Comparison of ENCODE assay signal across 8 cellular contexts in the genomic region with DNA sequence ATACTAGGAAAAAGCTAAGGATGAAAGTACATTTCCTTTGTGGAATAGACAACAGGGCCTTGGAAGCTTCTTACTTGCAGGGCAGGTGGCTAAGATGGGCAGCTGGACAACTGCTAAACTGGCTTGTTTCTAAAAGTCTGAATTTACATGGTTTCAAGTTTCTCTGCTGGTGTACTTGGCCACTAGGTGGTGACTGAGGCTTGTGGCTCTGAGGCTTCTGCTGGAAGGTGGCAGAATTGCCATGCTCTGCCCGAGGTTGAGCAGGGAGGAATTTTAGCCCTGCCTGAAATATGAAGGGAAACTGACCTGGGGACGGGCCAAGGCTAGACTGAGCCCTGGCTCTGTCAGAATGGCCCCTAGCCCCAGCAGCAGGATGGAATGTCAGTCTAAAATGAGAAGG. TPM values are rescaled to one million over a fixed set of nuclear protein-coding genes. Genes with fewer than 3 reads are reported as not detected.
DNase-seq lines count a peak whose midpoint lies in the region; ATAC-seq and TF ChIP-seq lines count a peak whose summit lies in the region.
"Not testable (repeated sequence)": the region's sequence is repeated elsewhere in the genome, so short reads cannot be mapped to it uniquely, and the experiment has no call there.

No MANE protein-coding gene starts in this region.

- H3K4me3 ChIP-seq in OCI-LY1 (ENCODE audit: low read depth, low read length, poor library complexity, severe bottlenecking) = not testable (repeated sequence)

- H3K27ac Mint-ChIP-seq in endothelial cell (ENCODE audit: unreplicated experiment) = not testable (repeated sequence)

- ATAC-seq in GM21576 (IDR thresholded peaks at IDR 0.05; ENCODE audit: unreplicated experiment) = peak; percentile 66

- peak; percentile 38; the same call in 1 of the 2 replicates for TF ChIP-seq CTCF in LNCAP (IDR thresholded peaks at IDR 0.05)
- TF ChIP-seq CTCF in OCI-LY1 (IDR thresholded peaks at IDR 0.05; ENCODE audit: low read length) = peak; percentile 56
- TF ChIP-seq CTCF in endothelial cell (IDR thresholded peaks at IDR 0.05; ENCODE audit: unreplicated experiment) = peak; percentile 36

- not testable (repeated sequence) for H4K20me1 ChIP-seq in OCI-LY1 (ENCODE audit: insufficient read depth, low read length)

- H3K79me2 ChIP-seq in OCI-LY1 (ENCODE audit: insufficient read depth, low read length) = not testable (repeated sequence)

- H3K9ac ChIP-seq in OCI-LY1 (ENCODE audit: low read length) = not testable (repeated sequence)

- H2AFZ ChIP-seq in OCI-LY1 (ENCODE audit: low read length) = not testable (repeated sequence)

- H3K9me3 ChIP-seq in OCI-LY1 (ENCODE audit: low read length) = not testable (repeated sequence)

- not testable (repeated sequence) for H3K27ac ChIP-seq in OCI-LY1 (ENCODE audit: low read depth, low read length, poor library complexity, severe bottlenecking)

- not testable (repeated sequence) for H3K27me3 ChIP-seq in OCI-LY1 (ENCODE audit: insufficient read depth, low read length)

- not testable (repeated sequence) for H3K4me1 ChIP-seq in OCI-LY1 (ENCODE audit: insufficient read depth, low read length, severe bottlenecking)

- not testable (repeated sequence) for H3K9me3 Mint-ChIP-seq in endothelial cell (ENCODE audit: unreplicated experiment)

- H3K4me2 ChIP-seq in OCI-LY1 (ENCODE audit: low read length) = not testable (repeated sequence)

- DNase-seq in DMS153 (lab: John Stamatoyannopoulos, UW) (peak; percentile 50), endothelial cell (ENCODE audit: low spot score) (peak; percentile 68), mesenteric fat pad (ENCODE audit: low spot score) (peak; percentile 90)
- DNase-seq in activated CD8-positive, alpha-beta memory T cell treated with anti-CD3 and anti-CD28 coated beads, Interleukin-2, amount 50 U/mL, for 24 hours (ENCODE audit: extremely low read depth) = peak; percentile 38
- DNase-seq in stimulated activated CD8-positive, alpha-beta memory T cell treated with anti-CD3 and anti-CD28 coated beads, Interleukin-12 subunit alpha, Interleukin-12 subunit beta, amount 100 ng/mL, for 1 hour (ENCODE audit: low read depth) = peak; percentile 42

- not testable (repeated sequence) for H3K9me2 ChIP-seq in OCI-LY1 (ENCODE audit: low read depth, low read length)

- H3K36me3 ChIP-seq in OCI-LY1 (ENCODE audit: insufficient read depth, low read length) = not testable (repeated sequence)

- H3K36me3 Mint-ChIP-seq in endothelial cell (ENCODE audit: low read depth, unreplicated experiment) = not testable (repeated sequence)

- H3K4me1 Mint-ChIP-seq in endothelial cell (ENCODE audit: unreplicated experiment) = not testable (repeated sequence)

- H3K4me3 Mint-ChIP-seq in endothelial cell (ENCODE audit: unreplicated experiment) = not testable (repeated sequence)

- not testable (repeated sequence) for H3F3A ChIP-seq in OCI-LY1 (ENCODE audit: insufficient read depth, low read length)

- H3K27me3 Mint-ChIP-seq in endothelial cell (ENCODE audit: unreplicated experiment) = not testable (repeated sequence)

RNA-seq across cellular contexts. Expression of gene ZP3, which starts 13.1 kb away (rescaled TPM):
- 105 TPM for total RNA-seq in endothelial cell (ENCODE audit: unreplicated experiment)
- 0.87 TPM for total RNA-seq in mesenteric fat pad

RNA-seq across cellular contexts. Expression of gene DTX2, which starts 23.6 kb away (rescaled TPM):
- total RNA-seq in endothelial cell (ENCODE audit: unreplicated experiment) (35.4 TPM), mesenteric fat pad (35.0 TPM)

RNA-seq across cellular contexts. Expression of gene SSC4D, which starts 28.4 kb away (rescaled TPM):
- total RNA-seq in endothelial cell (ENCODE audit: unreplicated experiment) = 15.6 TPM
- total RNA-seq in mesenteric fat pad = 3.7 TPM

Comparison
In these comparisons a context has a peak if more than half of its experiments do, and no peak if none do; other contexts are left out.
1. DNase-seq: peak in every context shown above with its lines; median percentile 90 in mesenteric fat pad; 68 in endothelial cell; 50 in DMS153; 42 in stimulated activated CD8-positive, alpha-beta memory T cell treated with anti-CD3 and anti-CD28 coated beads, Interleukin-12 subunit alpha, Interleukin-12 subunit beta, amount 100 ng/mL, for 1 hour; 38 in activated CD8-positive, alpha-beta memory T cell treated with anti-CD3 and anti-CD28 coated beads, Interleukin-2, amount 50 U/mL, for 24 hours.
2. RNA of gene ZP3, which starts 13.1 kb away (total RNA-seq): 105 TPM in endothelial cell (single experiment); 0.87 TPM in mesenteric fat pad (single experiment); every median in the first group is over 10 times any median in the second.
3. Peak in every context shown above with its lines, with median percentiles within 50 percentile points of each other: CTCF ChIP-seq.